In the genomic region with DNA sequence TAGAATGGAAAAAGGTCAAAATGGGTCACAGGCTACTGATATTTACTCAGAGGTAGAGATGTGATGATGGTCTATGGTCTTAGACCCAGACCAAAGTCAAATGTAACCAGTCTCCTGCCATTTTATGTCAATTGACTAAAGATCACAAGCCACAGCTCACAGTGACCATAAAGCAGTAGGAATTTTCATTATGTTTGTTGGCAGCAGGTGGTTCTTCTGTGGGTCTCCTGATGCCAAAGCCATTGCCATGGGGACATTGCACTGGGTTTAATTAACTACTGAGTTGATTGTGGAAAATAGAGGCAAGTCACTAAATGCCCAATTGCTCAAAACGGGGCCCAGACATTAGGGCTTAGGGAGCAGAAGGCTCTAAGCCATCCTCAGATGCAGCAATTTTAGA, we compare ENCODE assay signal across 25 cellular contexts. TPM values are rescaled to one million over a fixed set of nuclear protein-coding genes. Genes with fewer than 3 reads are reported as not detected.
"Had no signal": no experiment of that assay in that cellular context is flagged by ENCODE, and none has a peak within 500 bp of the region (broad histone marks: within the 10 kb centered on the region; RNA-seq: fewer than 3 reads in every experiment).

A gene with protein sequence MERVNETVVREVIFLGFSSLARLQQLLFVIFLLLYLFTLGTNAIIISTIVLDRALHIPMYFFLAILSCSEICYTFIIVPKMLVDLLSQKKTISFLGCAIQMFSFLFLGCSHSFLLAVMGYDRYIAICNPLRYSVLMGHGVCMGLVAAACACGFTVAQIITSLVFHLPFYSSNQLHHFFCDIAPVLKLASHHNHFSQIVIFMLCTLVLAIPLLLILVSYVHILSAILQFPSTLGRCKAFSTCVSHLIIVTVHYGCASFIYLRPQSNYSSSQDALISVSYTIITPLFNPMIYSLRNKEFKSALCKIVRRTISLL (minus strand): TSS at position 101 of the 400 bp plus-strand sequence. CDS start 5,371 bp downstream, outside the sequence.

- H3K27ac ChIP-seq: PC-9, Peyer's patch, SJSA1, SK-N-MC had no signal

- DNase-seq: Karpas-422; KBM-7; MM.1S; NCI-H1092 treated with DMSO at 0.1 percent for 48 hours; NCI-H1436; NCI-H187; NCI-H2029; NCI-H2081 treated with DMSO at 0.1 percent for 48 hours; NCI-H2171; NCI-H226; NCI-H446; NCI-H510A treated with DMSO at 0.1 percent for 48 hours; NCI-H526; NCI-H82; NK-92 treated with Interleukin-12 subunit alpha and Interleukin-12 subunit beta, amount 100 ng/mL, for 24 hours; OCI-M1; PC-9; Peyer's patch; SIG-M5 had no signal

- H3K4me1 ChIP-seq: Peyer's patch, SJSA1 had no signal

- ATAC-seq: Right ventricle myocardium inferior had no signal

- H3K4me2 ChIP-seq: PC-9 had no signal

- H3K9me3 ChIP-seq: Peyer's patch, SJSA1 had no signal

- H3K4me3 ChIP-seq: PC-9, Peyer's patch, SJSA1, SK-N-MC had no signal

- H3K27me3 ChIP-seq: Peyer's patch, SJSA1 had no signal

- H3K36me3 ChIP-seq: Peyer's patch, SJSA1 had no signal

- H2AFZ ChIP-seq: PC-9 had no signal

RNA-seq across cellular contexts. Expression of the gene that starts here (rescaled TPM):
- total RNA-seq: HT-29, M059J, PC-9, Peyer's patch, Right ventricle myocardium inferior, RPMI7951, SJSA1 had no signal
